ENCODE assay signal across 1 cellular context in genomic region chrX:21907250-21907649, GRCh38.
TF ChIP-seq lines count a peak whose summit lies in the region.

No MANE protein-coding gene starts in this region.

TF ChIP-seq in A549, 52 proteins besides CTCF, POLR2A, EP300 and RAD21 (continued from another document):
- no peak for TF ChIP-seq ELK1 (IDR thresholded peaks at IDR 0.05; ENCODE audit: low read depth, low read length)
